ENCODE assay signal across 15 cellular contexts in the genomic region with DNA sequence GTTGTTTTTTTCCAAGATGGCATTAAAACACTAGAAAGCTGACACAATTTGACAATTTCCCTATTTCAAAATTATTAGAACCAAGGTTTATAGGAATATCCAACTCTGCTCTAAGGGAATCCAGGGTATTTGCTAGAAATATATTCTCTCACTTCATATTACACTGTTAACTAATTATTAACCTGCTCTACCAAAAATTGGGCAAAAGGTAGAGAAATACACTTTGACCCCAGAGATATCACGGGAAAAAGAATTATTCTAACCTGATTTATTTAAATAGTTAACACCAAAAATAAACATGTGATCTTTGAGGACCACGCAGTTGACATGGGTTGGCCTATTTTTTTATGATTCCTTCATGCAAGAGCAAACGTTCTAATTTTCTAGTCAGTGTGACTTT. TPM values are rescaled to one million over a fixed set of nuclear protein-coding genes. Genes with fewer than 3 reads are reported as not detected.
DNase-seq lines count a peak whose midpoint lies in the region; ATAC-seq and TF ChIP-seq lines count a peak whose summit lies in the region.
"Had no signal": no experiment of that assay in that cellular context is flagged by ENCODE, and none has a peak within 500 bp of the region (broad histone marks: within the 10 kb centered on the region; RNA-seq: fewer than 3 reads in every experiment).

No MANE protein-coding gene starts in this region.

- intact Hi-C loops in spleen (cut with DNase I; ENCODE audit: low total_unique reads) = no loop called here

- H3K4me1 ChIP-seq in Peyer's patch (no peaks in the 10 kb centered on the region), spleen (no peaks in the 10 kb centered on the region)

- peaks cover 5% of the 10 kb centered on the region for H3K9me3 Mint-ChIP-seq in nephron
- peaks cover 4% of the 10 kb centered on the region for H3K9me3 Mint-ChIP-seq in type B pancreatic cell

- peak overlapping the region in 2 of 3 experiments; percentile 66 to 85 for H3K27ac Mint-ChIP-seq in nephron
- H3K27ac Mint-ChIP-seq in type B pancreatic cell = no peak overlapping the region

- no peaks in the 10 kb centered on the region for H3K27me3 ChIP-seq in Peyer's patch
- no peaks in the 10 kb centered on the region for H3K27me3 ChIP-seq in spleen (replicated peaks in 1 of 7)

- TF ChIP-seq POLR2A in Peyer's patch (IDR thresholded peaks at IDR 0.05) (no peak), spleen (IDR thresholded peaks at IDR 0.05) (no peak)

- no peaks in the 10 kb centered on the region for H3K36me3 Mint-ChIP-seq in nephron (ENCODE audit: low read depth)
- no peaks in the 10 kb centered on the region for H3K36me3 Mint-ChIP-seq in type B pancreatic cell

- H3K4me3 ChIP-seq in Peyer's patch = no peak overlapping the region
- no peak overlapping the region for H3K4me3 ChIP-seq in coronary artery
- H3K4me3 ChIP-seq in spleen = no peak overlapping the region

- H3K27ac ChIP-seq in Peyer's patch (peak overlapping the region in 3 of 4 donors; percentile 11 to 35 (median 32)), coronary artery (peak overlapping the region; percentile 77 to 83), spleen (peak overlapping the region in 6 of 8 donors; percentile 50 to 65 (median 61))
- H3K27ac ChIP-seq: C4-2B, KMS-11, RWPE1 had no signal

- no peaks in the 10 kb centered on the region for H3K36me3 ChIP-seq in Peyer's patch
- no peaks in the 10 kb centered on the region for H3K36me3 ChIP-seq in spleen

- TF ChIP-seq CTCF in Peyer's patch (IDR thresholded peaks at IDR 0.05) (no peak), coronary artery (IDR thresholded peaks at IDR 0.05) (no peak), nephron (IDR thresholded peaks at IDR 0.05; ENCODE audit: unreplicated experiment in 3 of 3) (no peak), spleen (IDR thresholded peaks at IDR 0.05 in 8 of 11, conservative IDR thresholded peaks at IDR 0.05 in 3 of 11) (no peak), type B pancreatic cell (conservative IDR thresholded peaks at IDR 0.05) (no peak)

- DNase-seq in Peyer's patch = no peak
- no peak for DNase-seq in coronary artery (ENCODE audit: low spot score)
- DNase-seq in spleen = no peak
- no peak for DNase-seq in cerebellar cortex (ENCODE audit: low spot score)
- DNase-seq in type B pancreatic cell (ENCODE audit: extremely low spot score, unreplicated experiment) = no peak
- DNase-seq in SIG-M5 (lab: John Stamatoyannopoulos, UW) = no peak
- DNase-seq: COR-L47, NCI-H1436 treated with DMSO at 0.1 percent for 48 hours, NCI-H2029 treated with DMSO at 0.1 percent for 48 hours, NCI-H748 treated with DMSO at 0.1 percent for 48 hours had no signal

- ATAC-seq in HG03280 (IDR thresholded peaks at IDR 0.05; ENCODE audit: unreplicated experiment) = no peak

- H3K4me1 Mint-ChIP-seq in nephron (peaks cover 17% of the 10 kb centered on the region), type B pancreatic cell (ENCODE audit: unreplicated experiment) (peaks cover 27% of the 10 kb centered on the region)

- WGBS in spleen, 5 donors = 72 to 85% (median 79%) methylated on average over 3 of the region's 3 CpGs

- no peak overlapping the region for H3K4me3 Mint-ChIP-seq in nephron
- no peak overlapping the region for H3K4me3 Mint-ChIP-seq in type B pancreatic cell

- H3K9me3 ChIP-seq in Peyer's patch = no peaks in the 10 kb centered on the region
- H3K9me3 ChIP-seq in spleen = no peaks in the 10 kb centered on the region

- H3K27me3 Mint-ChIP-seq in nephron (ENCODE audit: low read depth) (no peaks in the 10 kb centered on the region), type B pancreatic cell (no peaks in the 10 kb centered on the region)

RNA-seq across cellular contexts. Expression of a gene that starts 21.6 kb away (rescaled TPM):
- total RNA-seq in Peyer's patch (10 to 100 TPM in 1 of 4 donors, 1 to 10 TPM in 3; 1.8 to 47.9 (median 5.7) TPM), spleen (10 to 100 TPM in 4 of 7 donors, 1 to 10 TPM in 3; 7.3 to 19.7 (median 13.9) TPM), type B pancreatic cell (ENCODE audit: low replicate concordance) (5.6 and 10.1 TPM in 2 replicates)
- 1 to 10 TPM; 1.5 to 1.8 (median 1.7) TPM for polyA plus RNA-seq in spleen
